1 cellular context compared by ENCODE assay signal in the genomic region with DNA sequence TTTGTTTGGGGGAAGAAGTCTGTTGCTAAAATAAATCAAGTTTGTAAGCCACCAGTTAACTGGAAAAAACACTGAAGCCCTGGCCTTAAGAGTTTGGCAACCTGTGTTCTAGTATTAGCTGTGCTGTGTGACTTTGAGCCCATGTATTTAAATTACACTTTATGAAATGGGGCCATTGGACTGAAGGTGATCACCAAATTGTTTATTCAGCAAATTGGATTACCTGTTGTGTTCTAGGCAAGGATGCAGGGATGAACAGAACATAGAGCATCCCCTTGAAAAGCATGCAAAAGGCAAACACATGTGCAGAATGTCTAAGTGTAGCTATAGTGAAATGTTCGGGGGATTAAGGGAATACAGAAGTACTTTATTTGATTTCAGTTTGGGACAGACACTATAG.
TF ChIP-seq lines count a peak whose summit lies in the region.

No MANE protein-coding gene starts in this region.

TF ChIP-seq in HepG2, 621 proteins besides CTCF, POLR2A, EP300 and RAD21 (continued from another document):
- TF ChIP-seq, protein P1, sequence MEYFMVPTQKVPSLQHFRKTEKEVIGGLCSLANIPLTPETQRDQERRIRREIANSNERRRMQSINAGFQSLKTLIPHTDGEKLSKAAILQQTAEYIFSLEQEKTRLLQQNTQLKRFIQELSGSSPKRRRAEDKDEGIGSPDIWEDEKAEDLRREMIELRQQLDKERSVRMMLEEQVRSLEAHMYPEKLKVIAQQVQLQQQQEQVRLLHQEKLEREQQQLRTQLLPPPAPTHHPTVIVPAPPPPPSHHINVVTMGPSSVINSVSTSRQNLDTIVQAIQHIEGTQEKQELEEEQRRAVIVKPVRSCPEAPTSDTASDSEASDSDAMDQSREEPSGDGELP (IDR thresholded peaks at IDR 0.05; ENCODE audit: borderline replicate concordance, low read depth), result no peak
- no peak for TF ChIP-seq BCL6 (CRISPR knock-in tag; IDR thresholded peaks at IDR 0.05)
- TF ChIP-seq PTBP1 (IDR thresholded peaks at IDR 0.05; ENCODE audit: low read depth, low read length, poor library complexity, severe bottlenecking), result no peak
- TF ChIP-seq CENPT (CRISPR knock-in tag; IDR thresholded peaks at IDR 0.05; ENCODE audit: low read depth), result no peak
- peak; percentile 25; the same call in 1 of the 2 replicates for TF ChIP-seq MAFF (IDR thresholded peaks at IDR 0.05; ENCODE audit: low read depth, low read length)
- TF ChIP-seq ZNF124 (CRISPR knock-in tag; IDR thresholded peaks at IDR 0.05), result no peak
- TF ChIP-seq ZNF34 (CRISPR knock-in tag; IDR thresholded peaks at IDR 0.05; ENCODE audit: borderline replicate concordance), result no peak
- no peak for TF ChIP-seq BHLHE40 (IDR thresholded peaks at IDR 0.05; ENCODE audit: low read length)
- TF ChIP-seq ZEB1 (IDR thresholded peaks at IDR 0.05; ENCODE audit: insufficient replicate concordance, low read depth), result no peak
- no peak for TF ChIP-seq ZNF775 (CRISPR knock-in tag; IDR thresholded peaks at IDR 0.05; ENCODE audit: borderline replicate concordance)
- no peak for TF ChIP-seq ZNF207 (IDR thresholded peaks at IDR 0.05; ENCODE audit: borderline replicate concordance)
- peak; percentile 53 to 65 for TF ChIP-seq MAFK (conservative IDR thresholded peaks at IDR 0.05 in 1 of 2, IDR thresholded peaks at IDR 0.05 in 1 of 2; ENCODE audit: low read length in 2 of 2)
- no peak for TF ChIP-seq GABPA (IDR thresholded peaks at IDR 0.05; ENCODE audit: low read depth, low read length)
- TF ChIP-seq GABPA (CRISPR knock-in tag; IDR thresholded peaks at IDR 0.05; ENCODE audit: low read depth), result no peak
- TF ChIP-seq ZNF510 (CRISPR knock-in tag; IDR thresholded peaks at IDR 0.05; ENCODE audit: low read depth), result no peak
